Comparison of ENCODE assay signal across 26 cellular contexts in the genomic region with DNA sequence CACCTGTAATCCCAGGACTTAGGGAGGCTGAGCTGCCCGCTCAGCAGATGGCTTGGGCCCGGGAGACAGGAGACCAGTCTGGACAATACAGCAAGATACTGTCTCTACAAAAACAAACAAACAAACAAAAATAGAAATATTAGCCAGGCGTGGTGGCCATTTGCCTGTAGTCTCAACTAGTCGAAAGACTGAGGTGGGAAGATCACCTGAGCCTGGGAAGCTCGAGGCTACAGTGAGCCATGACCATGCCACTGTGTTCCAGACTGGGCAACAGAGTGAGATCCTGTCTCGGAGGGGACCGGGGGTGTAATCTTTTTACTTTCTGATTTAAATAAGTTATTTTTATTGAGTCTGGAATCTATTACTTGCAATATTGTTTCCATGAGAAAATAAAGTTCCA.
"Had no signal": no experiment of that assay in that cellular context is flagged by ENCODE, and none has a peak within 500 bp of the region (broad histone marks: within the 10 kb centered on the region; RNA-seq: fewer than 3 reads in every experiment).

No MANE protein-coding gene starts in this region.

- H3K27me3 Mint-ChIP-seq: type B pancreatic cell had no signal

- H3K9me3 ChIP-seq: esophagus squamous epithelium, left ventricle myocardium inferior, lower lobe of right lung, prostate gland, right atrium auricular region, sigmoid colon, stomach, tibial artery, uterus had no signal

- H3K4me1 Mint-ChIP-seq: stimulated activated effector memory CD8-positive, alpha-beta T cell treated with anti-CD3 and anti-CD28 coated beads, Interleukin-12 subunit alpha, Interleukin-12 subunit beta, amount 100 ng/mL, for 72 hours had no signal

- DNase-seq: dermis blood vessel endothelial cell; effector memory CD4-positive, alpha-beta T cell; esophagus squamous epithelium; hypothalamus; immature natural killer cell; islet precursor cell; kidney glomerular epithelial cell; left colon; left ventricle myocardium inferior; lower lobe of right lung; naive thymus-derived CD4-positive, alpha-beta T cell; nucleus accumbens; sigmoid colon; stimulated activated CD4-positive, alpha-beta T cell treated with anti-CD3 and anti-CD28 coated beads, Interleukin-2, amount 100 ng/mL, for 24 hours; stimulated activated CD4-positive, alpha-beta T cell treated with anti-CD3 and anti-CD28 coated beads, Interleukin-4, amount 100 ng/mL, for 24 hours; stimulated activated naive CD4-positive, alpha-beta T cell treated with Interleukin-2 at 50 U/mL for 16 hours; stomach; tibial artery; uterus had no signal

- H3K36me3 ChIP-seq: left ventricle myocardium inferior, lower lobe of right lung, prostate gland, right atrium auricular region, sigmoid colon, stomach, tibial artery, uterus had no signal

- H3K27ac ChIP-seq: coronary artery, prostate gland, uterus had no signal

- H3K27ac Mint-ChIP-seq: naive thymus-derived CD4-positive, alpha-beta T cell; stimulated activated effector memory CD8-positive, alpha-beta T cell treated with anti-CD3 and anti-CD28 coated beads, Interleukin-12 subunit alpha, Interleukin-12 subunit beta, amount 100 ng/mL, for 72 hours; type B pancreatic cell had no signal

- ATAC-seq: naive thymus-derived CD4-positive, alpha-beta T cell; stimulated activated effector memory CD8-positive, alpha-beta T cell treated with anti-CD3 and anti-CD28 coated beads, Interleukin-12 subunit alpha, Interleukin-12 subunit beta, amount 100 ng/mL, for 72 hours had no signal

- H3K4me3 Mint-ChIP-seq: mesothelial cell of epicardium; naive thymus-derived CD4-positive, alpha-beta T cell; nephron; stimulated activated effector memory CD8-positive, alpha-beta T cell treated with anti-CD3 and anti-CD28 coated beads, Interleukin-12 subunit alpha, Interleukin-12 subunit beta, amount 100 ng/mL, for 72 hours; type B pancreatic cell had no signal

- H3K9me3 Mint-ChIP-seq: immature natural killer cell; mesothelial cell of epicardium; naive thymus-derived CD4-positive, alpha-beta T cell; nephron; stimulated activated effector memory CD8-positive, alpha-beta T cell treated with anti-CD3 and anti-CD28 coated beads, Interleukin-12 subunit alpha, Interleukin-12 subunit beta, amount 100 ng/mL, for 72 hours had no signal

- H3K4me1 ChIP-seq: prostate gland, uterus had no signal

- H3K4me3 ChIP-seq: prostate gland, stomach, uterus had no signal

- H3K27me3 ChIP-seq: esophagus squamous epithelium, right atrium auricular region, sigmoid colon, stomach, tibial artery, uterus had no signal

- H3K36me3 Mint-ChIP-seq: immature natural killer cell; mesothelial cell of epicardium; naive thymus-derived CD4-positive, alpha-beta T cell; stimulated activated effector memory CD8-positive, alpha-beta T cell treated with anti-CD3 and anti-CD28 coated beads, Interleukin-12 subunit alpha, Interleukin-12 subunit beta, amount 100 ng/mL, for 72 hours; type B pancreatic cell had no signal
